ENCODE assay signal across 1 cellular context in the genomic region with DNA sequence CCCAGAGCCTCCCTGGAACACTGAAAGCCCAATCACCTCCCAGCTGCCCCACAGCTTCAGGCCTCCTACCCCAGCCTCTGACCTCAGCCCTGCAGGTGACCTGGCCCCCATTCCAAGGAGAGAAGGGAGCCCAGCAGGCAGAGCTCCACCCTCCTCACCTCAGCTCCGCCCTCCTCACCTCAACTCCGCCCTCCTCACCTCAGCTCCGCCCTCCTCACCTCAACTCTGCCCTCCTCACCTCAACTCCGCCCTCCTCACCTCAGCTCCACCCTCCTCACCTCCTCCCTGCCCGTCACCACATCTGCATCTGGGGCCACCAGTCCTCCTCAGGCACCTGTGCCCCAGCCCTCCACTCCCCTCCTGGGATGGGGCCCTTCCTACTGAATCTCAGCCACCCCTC.
TF ChIP-seq lines count a peak whose summit lies in the region.

No MANE protein-coding gene starts in this region.

TF ChIP-seq in K562, 482 proteins besides CTCF, POLR2A, EP300 and RAD21:
- TF ChIP-seq PKNOX1 (IDR thresholded peaks at IDR 0.05) = 0 out of 2 replicates have a peak, but pooled peaks have one; percentile 4
- TF ChIP-seq ZNF695 (CRISPR knock-in tag; IDR thresholded peaks at IDR 0.05) = no peak
